In the genomic region with DNA sequence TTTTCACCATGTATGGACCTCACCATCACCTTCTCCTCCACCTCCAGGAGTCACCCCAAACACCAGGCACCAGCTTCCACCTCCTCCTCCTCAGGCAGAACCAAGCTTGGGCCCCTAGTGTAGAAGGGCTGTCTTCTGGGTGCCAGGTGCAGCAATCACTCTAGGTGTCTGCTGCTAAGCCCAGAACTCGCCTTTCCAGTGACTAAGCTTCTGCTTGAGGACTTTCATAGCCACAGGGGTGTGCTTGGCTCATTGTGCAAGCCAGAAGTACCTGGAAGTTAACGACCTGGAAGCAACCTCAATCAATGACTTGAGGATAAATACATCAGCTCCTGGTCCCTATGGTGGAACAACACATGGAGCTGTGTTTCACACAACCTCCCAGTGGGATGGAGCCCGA, we compare ENCODE assay signal across 22 cellular contexts. TPM values are rescaled to one million over a fixed set of nuclear protein-coding genes. Genes with fewer than 3 reads are reported as not detected.
DNase-seq lines count a peak whose midpoint lies in the region; ATAC-seq, FAIRE-seq and TF ChIP-seq lines count a peak whose summit lies in the region.
"Had no signal": no experiment of that assay in that cellular context is flagged by ENCODE, and none has a peak within 500 bp of the region (broad histone marks: within the 10 kb centered on the region; RNA-seq: fewer than 3 reads in every experiment).

No MANE protein-coding gene starts in this region.

- intact Hi-C loops in esophagus muscularis mucosa (cut with DNase I): no loop called here

- no peak overlapping the region for H2AFZ ChIP-seq in smooth muscle cell (ENCODE audit: low read depth)

- peak; percentile 47 for FAIRE-seq in bronchial epithelial cell (lab: Jason Lieb, UNC)
- FAIRE-seq: A549, GM12892, H54 had no signal

- H3F3A ChIP-seq in smooth muscle cell (ENCODE audit: low read depth): no peaks in the 10 kb centered on the region

- peak; percentile 23 for DNase-seq in bronchial epithelial cell (ENCODE audit: low read depth)
- peak; percentile 78 for DNase-seq in esophagus muscularis mucosa (ENCODE audit: extremely low spot score)
- no peak for DNase-seq in NK-92 (lab: John Stamatoyannopoulos, UW; ENCODE audit: unreplicated experiment)
- DNase-seq in smooth muscle cell (lab: John Stamatoyannopoulos, UW; ENCODE audit: unreplicated experiment): no peak
- DNase-seq: 8988T; ACHN; AML-193; BE2C; Calu3; CD4-positive, alpha-beta T cell; COR-L47; DMS53; DMS79 treated with DMSO at 0.1 percent for 48 hours; GOT3; HFFc6 had no signal

- no peak overlapping the region for H3K4me2 ChIP-seq in smooth muscle cell
- H3K4me2 ChIP-seq: A549; BLaER1 treated with 17β-estradiol and CSF1 and Interleukin-3, amounts not matched to agents 10 nM and 100 nM had no signal

- no peak overlapping the region for H3K9ac ChIP-seq in smooth muscle cell (ENCODE audit: low read depth)
- H3K9ac ChIP-seq: BLaER1 treated with 17β-estradiol and CSF1 and Interleukin-3, amounts not matched to agents 10 nM and 100 nM had no signal

- no peak overlapping the region for H3K4me3 ChIP-seq in bronchial epithelial cell (ENCODE audit: low read depth, low read length)
- H3K4me3 ChIP-seq in esophagus muscularis mucosa: no peak overlapping the region
- no peak overlapping the region for H3K4me3 ChIP-seq in smooth muscle cell
- H3K4me3 ChIP-seq: A549; BLaER1 treated with 17β-estradiol and CSF1 and Interleukin-3, amounts not matched to agents 10 nM and 100 nM; HAP-1 had no signal

- TF ChIP-seq EP300 in Ishikawa (IDR thresholded peaks at IDR 0.05; ENCODE audit: borderline replicate concordance) (peak; percentile 40; the same call in 1 of the 2 replicates), esophagus muscularis mucosa (IDR thresholded peaks at IDR 0.05) (no peak)

- no peak for ATAC-seq in HG02642 (IDR thresholded peaks at IDR 0.05; ENCODE audit: poor library complexity, unreplicated experiment)
- ATAC-seq: A549 had no signal

- WGBS in esophagus muscularis mucosa: 96% methylated on average over 3 of the region's 3 CpGs
- 89% methylated on average over 3 of the region's 3 CpGs for WGBS in smooth muscle cell (ENCODE audit: low lambda C conversion rate)

- H3K79me2 ChIP-seq in smooth muscle cell (ENCODE audit: low read depth): no peaks in the 10 kb centered on the region

- H4K20me1 ChIP-seq in smooth muscle cell (ENCODE audit: low read depth): no peaks in the 10 kb centered on the region
- H4K20me1 ChIP-seq: BLaER1 treated with 17β-estradiol and CSF1 and Interleukin-3, amounts not matched to agents 10 nM and 100 nM had no signal

- no peaks in the 10 kb centered on the region for H3K36me3 ChIP-seq in bronchial epithelial cell (ENCODE audit: control insufficient read depth, insufficient read depth, low read length)
- H3K36me3 ChIP-seq in esophagus muscularis mucosa: no peaks in the 10 kb centered on the region
- H3K36me3 ChIP-seq in smooth muscle cell (ENCODE audit: low read depth): no peaks in the 10 kb centered on the region
- H3K36me3 ChIP-seq: BE2C; BLaER1 treated with 17β-estradiol and CSF1 and Interleukin-3, amounts not matched to agents 10 nM and 100 nM; HAP-1 had no signal

- no peak for TF ChIP-seq POLR2A in esophagus muscularis mucosa (IDR thresholded peaks at IDR 0.05; ENCODE audit: low read depth)

- no peak overlapping the region for H3K27ac ChIP-seq in esophagus muscularis mucosa (replicated peaks in 1 of 4)
- H3K27ac ChIP-seq in smooth muscle cell (ENCODE audit: low read depth): no peak overlapping the region
- H3K27ac ChIP-seq: A549; BLaER1 treated with 17β-estradiol and CSF1 and Interleukin-3, amounts not matched to agents 10 nM and 100 nM had no signal

- TF ChIP-seq CTCF in bronchial epithelial cell (IDR thresholded peaks at IDR 0.05; ENCODE audit: insufficient read depth, low read length, severe bottlenecking): no peak
- no peak for TF ChIP-seq CTCF in esophagus muscularis mucosa (IDR thresholded peaks at IDR 0.05)
- TF ChIP-seq CTCF in smooth muscle cell (IDR thresholded peaks at IDR 0.05; ENCODE audit: borderline replicate concordance, insufficient read depth, poor library complexity, severe bottlenecking): no peak

- no peaks in the 10 kb centered on the region for H3K4me1 ChIP-seq in esophagus muscularis mucosa
- H3K4me1 ChIP-seq in smooth muscle cell (ENCODE audit: low read depth): no peaks in the 10 kb centered on the region
- H3K4me1 ChIP-seq: A549; BE2C; BLaER1 treated with 17β-estradiol and CSF1 and Interleukin-3, amounts not matched to agents 10 nM and 100 nM; HAP-1 had no signal

- H3K27me3 ChIP-seq in bronchial epithelial cell (ENCODE audit: control insufficient read depth, insufficient read depth, low read length) (no peaks in the 10 kb centered on the region), esophagus muscularis mucosa (no peaks in the 10 kb centered on the region), smooth muscle cell (ENCODE audit: low read depth) (no peaks in the 10 kb centered on the region)
- H3K27me3 ChIP-seq: BE2C; BLaER1 treated with 17β-estradiol and CSF1 and Interleukin-3, amounts not matched to agents 10 nM and 100 nM had no signal

- H3K9me3 ChIP-seq in esophagus muscularis mucosa: peaks cover 0 to 8% (median 3%) of the 10 kb centered on the region in 4 donors
- H3K9me3 ChIP-seq in smooth muscle cell (replicated peaks; ENCODE audit: low read depth): no peaks in the 10 kb centered on the region
- H3K9me3 ChIP-seq: A549, BE2C, HAP-1 had no signal

- no peak for TF ChIP-seq RAD21 in Ishikawa (IDR thresholded peaks at IDR 0.05; ENCODE audit: low read depth)

TF ChIP-seq in Ishikawa, 13 proteins besides CTCF, POLR2A, EP300 and RAD21:
- TF ChIP-seq ZBTB7A (IDR thresholded peaks at IDR 0.05; ENCODE audit: low read depth): no peak
- TF ChIP-seq, protein P1, sequence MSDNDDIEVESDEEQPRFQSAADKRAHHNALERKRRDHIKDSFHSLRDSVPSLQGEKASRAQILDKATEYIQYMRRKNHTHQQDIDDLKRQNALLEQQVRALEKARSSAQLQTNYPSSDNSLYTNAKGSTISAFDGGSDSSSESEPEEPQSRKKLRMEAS (IDR thresholded peaks at IDR 0.05): no peak
- TF ChIP-seq, protein P2, sequence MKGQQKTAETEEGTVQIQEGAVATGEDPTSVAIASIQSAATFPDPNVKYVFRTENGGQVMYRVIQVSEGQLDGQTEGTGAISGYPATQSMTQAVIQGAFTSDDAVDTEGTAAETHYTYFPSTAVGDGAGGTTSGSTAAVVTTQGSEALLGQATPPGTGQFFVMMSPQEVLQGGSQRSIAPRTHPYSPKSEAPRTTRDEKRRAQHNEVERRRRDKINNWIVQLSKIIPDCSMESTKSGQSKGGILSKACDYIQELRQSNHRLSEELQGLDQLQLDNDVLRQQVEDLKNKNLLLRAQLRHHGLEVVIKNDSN (IDR thresholded peaks at IDR 0.05): no peak
- peak; percentile 76 for TF ChIP-seq CEBPB (IDR thresholded peaks at IDR 0.05)
- peak; percentile 68 for TF ChIP-seq TCF12 (IDR thresholded peaks at IDR 0.05; ENCODE audit: low read depth)
- no peak for TF ChIP-seq FOXM1 (IDR thresholded peaks at IDR 0.05; ENCODE audit: borderline replicate concordance, low read depth)
- TF ChIP-seq TEAD4 (IDR thresholded peaks at IDR 0.05): peak; percentile 73
- TF ChIP-seq NFIC (IDR thresholded peaks at IDR 0.05): peak; percentile 46; the same call in 1 of the 2 replicates

RNA-seq across cellular contexts. Expression of a gene that starts 49.8 kb away (rescaled TPM):
- total RNA-seq in bronchial epithelial cell (8.6 and 9.0 TPM in 2 replicates), esophagus muscularis mucosa (10 to 100 TPM in 1 of 4 donors, 1 to 10 TPM in 3; 4.5 to 12.5 (median 9.4) TPM), smooth muscle cell (4.5 and 5.6 TPM in 2 replicates)
- polyA plus RNA-seq in smooth muscle cell: 3.3 and 3.9 TPM in 2 replicates

Comparison
In these comparisons a context has a peak if more than half of its experiments do, and no peak if none do; other contexts are left out.
1. DNase-seq: peak in bronchial epithelial cell (single experiment) and esophagus muscularis mucosa (single experiment); none in NK-92 (single experiment) and smooth muscle cell (single experiment).